10 cellular contexts compared by ENCODE assay signal in the genomic region with DNA sequence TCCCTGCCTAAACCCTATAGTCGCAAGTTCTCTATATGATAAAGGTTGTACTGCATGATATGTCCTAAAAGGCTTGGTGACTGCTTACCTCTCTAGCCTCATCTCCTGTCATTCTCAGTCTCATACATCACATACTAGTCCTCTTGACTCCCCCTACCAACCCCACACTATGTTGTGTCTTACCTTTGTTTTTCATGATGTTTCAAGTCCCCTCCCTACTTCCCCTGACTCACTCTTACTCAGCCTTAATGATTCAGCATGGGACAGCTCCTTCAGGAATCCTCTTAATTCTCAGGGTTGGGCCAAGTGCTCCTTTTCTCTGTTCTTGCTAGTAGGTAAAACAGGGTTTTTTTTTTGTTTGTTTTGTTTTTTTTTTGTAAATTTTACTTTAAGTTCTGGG. TPM values are rescaled to one million over a fixed set of nuclear protein-coding genes. Genes with fewer than 3 reads are reported as not detected.
DNase-seq lines count a peak whose midpoint lies in the region; ATAC-seq and TF ChIP-seq lines count a peak whose summit lies in the region.
"Had no signal": no experiment of that assay in that cellular context is flagged by ENCODE, and none has a peak within 500 bp of the region (broad histone marks: within the 10 kb centered on the region; RNA-seq: fewer than 3 reads in every experiment).

No MANE protein-coding gene starts in this region.

- H2BK12ac ChIP-seq in neuronal stem cell (ENCODE audit: low read length), result no peak overlapping the region

- ATAC-seq in HG02973 (IDR thresholded peaks at IDR 0.05; ENCODE audit: unreplicated experiment), result no peak

- H4K8ac ChIP-seq in neuronal stem cell (ENCODE audit: low read depth, low read length), result no peak overlapping the region

- TF ChIP-seq CTCF in AG09309 (IDR thresholded peaks at IDR 0.05; ENCODE audit: control insufficient read depth, insufficient read depth, low read depth, low read length, missing control alignments) (no peak), BE2C (IDR thresholded peaks at IDR 0.05; ENCODE audit: low read depth, low read length) (no peak)

- H3K4me1 ChIP-seq in adipocyte (ENCODE audit: control insufficient read depth, insufficient read depth, low read length) (peaks cover 43% of the 10 kb centered on the region), neuronal stem cell (ENCODE audit: control insufficient read depth in 2 of 2, insufficient read depth in 1 of 2, low read depth in 1 of 2, low read length in 2 of 2) (no peaks in the 10 kb centered on the region), BE2C (no peaks in the 10 kb centered on the region)

- H3K27ac ChIP-seq in neuronal stem cell (replicated peaks; ENCODE audit: low read length), result no peak overlapping the region

- no peak overlapping the region for H2BK5ac ChIP-seq in neuronal stem cell (ENCODE audit: low read length)

- H2BK15ac ChIP-seq in neuronal stem cell (ENCODE audit: low read length), result no peak overlapping the region

- H3K23ac ChIP-seq in neuronal stem cell (ENCODE audit: low read depth, low read length, poor library complexity), result no peak overlapping the region

- H3K4me2 ChIP-seq in neuronal stem cell (ENCODE audit: insufficient read depth, low read length, poor library complexity, severe bottlenecking), result no peak overlapping the region

- H3K79me1 ChIP-seq in neuronal stem cell (ENCODE audit: low read depth, low read length), result peaks cover 8% of the 10 kb centered on the region

- peak; percentile 25 for DNase-seq in AG09309 (ENCODE audit: low read depth)
- DNase-seq in HK-2 (ENCODE audit: unreplicated experiment), result peak; percentile 26
- peak; percentile 53 for DNase-seq in adipocyte (ENCODE audit: low read depth)
- DNase-seq in islet precursor cell, result peak; percentile 81
- DNase-seq in neuronal stem cell (ENCODE audit: low spot score), result no peak
- no peak for DNase-seq in BE2C
- no peak for DNase-seq in GM19238 (ENCODE audit: insufficient read length, low spot score)
- DNase-seq: activated CD4-positive, alpha-beta T cell treated with anti-CD3 and anti-CD28 coated beads, Interleukin-2, amount 10 ng/mL, durations not matched to agents 7 days and 5 days; NCI-H187 treated with DMSO at 0.1 percent for 48 hours had no signal

- H2BK120ac ChIP-seq in neuronal stem cell (ENCODE audit: low read depth, low read length), result no peak overlapping the region

- H3K9ac ChIP-seq in adipocyte (ENCODE audit: low read length) (no peak overlapping the region), neuronal stem cell (ENCODE audit: low read depth, low read length, poor library complexity) (no peak overlapping the region)

- H3K14ac ChIP-seq in neuronal stem cell (ENCODE audit: low read length), result no peak overlapping the region

- H3K27me3 ChIP-seq in adipocyte (replicated peaks; ENCODE audit: control insufficient read depth, insufficient read depth, low read length), result no peaks in the 10 kb centered on the region
- H3K27me3 ChIP-seq in neuronal stem cell (ENCODE audit: control insufficient read depth in 3 of 3, insufficient read depth in 3 of 3, low read depth in 1 of 3, low read length in 3 of 3), result no peaks in the 10 kb centered on the region
- no peaks in the 10 kb centered on the region for H3K27me3 ChIP-seq in BE2C

- H3K4me3 ChIP-seq in AG09309 (ENCODE audit: control insufficient read depth, low read depth, low read length), result no peak overlapping the region
- H3K4me3 ChIP-seq in adipocyte (ENCODE audit: low read length), result no peak overlapping the region
- no peak overlapping the region for H3K4me3 ChIP-seq in neuronal stem cell (ENCODE audit: low read length in 2 of 2)
- H3K4me3 ChIP-seq in BE2C (ENCODE audit: low read depth, low read length), result no peak overlapping the region

- H3K36me3 ChIP-seq in adipocyte (ENCODE audit: control insufficient read depth, insufficient read depth, low read length, severe bottlenecking) (no peaks in the 10 kb centered on the region), neuronal stem cell (replicated peaks in 1 of 2; ENCODE audit: control insufficient read depth in 2 of 2, insufficient read depth in 2 of 2, low read length in 2 of 2) (no peaks in the 10 kb centered on the region), BE2C (no peaks in the 10 kb centered on the region)

- no peak overlapping the region for H2AFZ ChIP-seq in neuronal stem cell (ENCODE audit: low read length)

- no peak overlapping the region for H3K4ac ChIP-seq in neuronal stem cell (ENCODE audit: low read length)

- H3K9me3 ChIP-seq in adipocyte (ENCODE audit: control insufficient read depth, low read length) (no peaks in the 10 kb centered on the region), neuronal stem cell (replicated peaks in 1 of 2; ENCODE audit: control insufficient read depth in 2 of 2, insufficient read depth in 1 of 2, low read depth in 1 of 2, low read length in 2 of 2) (no peaks in the 10 kb centered on the region), BE2C (no peaks in the 10 kb centered on the region)

- WGBS in neuronal stem cell (ENCODE audit: extremely low coverage in 2 of 2, insufficient read length in 2 of 2, insufficient replicate concordance in 1 of 2), 2 donors, result no CpG with 5 or more reads among the region's 1 CpG

- H2AK5ac ChIP-seq in neuronal stem cell (ENCODE audit: low read depth, low read length), result no peak overlapping the region

- H3K18ac ChIP-seq in neuronal stem cell (ENCODE audit: low read length), result no peak overlapping the region

- no peak overlapping the region for H4K91ac ChIP-seq in neuronal stem cell (ENCODE audit: low read depth, low read length, poor library complexity)

RNA-seq across cellular contexts. Expression of gene SLMAP, which starts 49.6 kb away (rescaled TPM):
- polyA plus RNA-seq in neuronal stem cell (2013, experiment 1 of 2), result 22.4 TPM
- polyA plus RNA-seq in neuronal stem cell (2013, experiment 2 of 2), result 24.4 TPM
- polyA plus RNA-seq in BE2C (2012; ENCODE audit: insufficient read depth, insufficient read length, low read depth), result 11.4 TPM

Comparison
In these comparisons a context has a peak if more than half of its experiments do, and no peak if none do; other contexts are left out.
1. DNase-seq: peak in AG09309 (single experiment), HK-2 (single experiment), adipocyte (single experiment) and islet precursor cell (single experiment); none in neuronal stem cell (single experiment), BE2C (single experiment) and GM19238 (single experiment).